Comparison of ENCODE assay signal across 26 cellular contexts in genomic region chr18:2258954-2259353, GRCh38.
A peak's percentile ranks its signal among the peaks of the same experiment; 100 is the strongest.
DNase-seq lines count a peak whose midpoint lies in the region; ATAC-seq, FAIRE-seq and TF ChIP-seq lines count a peak whose summit lies in the region.
"Had no signal": no experiment of that assay in that cellular context is flagged by ENCODE, and none has a peak within 500 bp of the region (broad histone marks: within the 10 kb centered on the region; RNA-seq: fewer than 3 reads in every experiment).

No MANE protein-coding gene starts in this region.

- TF ChIP-seq RAD21 in K562 (CRISPR knock-in tag; conservative IDR thresholded peaks at IDR 0.05 in 1 of 2, IDR thresholded peaks at IDR 0.05 in 1 of 2): no peak

- H3K4me1 ChIP-seq in HEK293 (ENCODE audit: control insufficient read depth, insufficient read depth, low read length) (no peaks in the 10 kb centered on the region; the same call in none of the 2 replicates), PC-3 (ENCODE audit: insufficient read depth, low read length) (peaks cover 37% of the 10 kb centered on the region), K562 (replicated peaks in 1 of 2; ENCODE audit: control insufficient read depth in 2 of 2, insufficient read depth in 2 of 2, low read length in 2 of 2) (no peaks in the 10 kb centered on the region; a peak in 1 of 5 replicates), HAP-1 (no peaks in the 10 kb centered on the region)
- no peaks in the 10 kb centered on the region for H3K4me1 ChIP-seq in effector memory CD4-positive, alpha-beta T cell (ENCODE audit: control insufficient read depth, insufficient read depth, low read length, poor library complexity, severe bottlenecking)
- H3K4me1 ChIP-seq: Caco-2 had no signal

- TF ChIP-seq POLR2A in K562 (conservative IDR thresholded peaks at IDR 0.05): no peak

- H3K27me3 ChIP-seq in PC-3 (ENCODE audit: low read length) (no peaks in the 10 kb centered on the region), K562 (ENCODE audit: control insufficient read depth in 2 of 2, insufficient read depth in 2 of 2, low read length in 2 of 2) (no peaks in the 10 kb centered on the region), HAP-1 (ENCODE audit: low read depth) (no peaks in the 10 kb centered on the region)
- no peaks in the 10 kb centered on the region for H3K27me3 ChIP-seq in effector memory CD4-positive, alpha-beta T cell (replicated peaks; ENCODE audit: control insufficient read depth, insufficient read depth, low read length, poor library complexity, severe bottlenecking)

- in situ Hi-C loops in K562 (cut with MboI): no loop called here
- in situ Hi-C loops in HAP-1 (cut with MboI; ENCODE audit: low sequenced_read_pairs): no loop called here

- DNase-seq in PC-3 (peak; percentile 89), K562 (ENCODE audit: extremely low read depth in 1 of 4, low spot score in 3 of 4) (no peak), GM10266 (ENCODE audit: extremely low spot score) (no peak), HAP-1 (ENCODE audit: low spot score in 2 of 2) (no peak)
- DNase-seq in effector memory CD4-positive, alpha-beta T cell: no peak
- DNase-seq: C1 segment of cervical spinal cord; Caco-2; CD4-positive, alpha-beta memory T cell; DMS 273 treated with DMSO at 0.1 percent for 48 hours; DMS79; GF-D8; KBM-7; MM.1S; NCI-H2029; NCI-H345; NCI-H510A treated with DMSO at 0.1 percent for 48 hours; NCI-H748 treated with DMSO at 0.1 percent for 48 hours; SHP77; SW 1271 had no signal

- TF ChIP-seq CTCF in 22Rv1 (IDR thresholded peaks at IDR 0.05) (no peak), HEK293 (tag by site-specific recombination; IDR thresholded peaks at IDR 0.05) (no peak), PC-3 (conservative IDR thresholded peaks at IDR 0.05; ENCODE audit: low read depth, low read length) (no peak), K562 (IDR thresholded peaks at IDR 0.05 in 2 of 3, conservative IDR thresholded peaks at IDR 0.05 in 1 of 3; ENCODE audit: insufficient read depth in 2 of 3, low read depth in 1 of 3, low read length in 3 of 3) (no peak), GM10266 (IDR thresholded peaks at IDR 0.05; ENCODE audit: control insufficient read depth, insufficient read depth, low read depth, missing control alignments) (no peak)

- no peaks in the 10 kb centered on the region for H3F3A ChIP-seq in PC-3 (ENCODE audit: low read length, unreplicated experiment)

- FAIRE-seq in K562 (lab: Jason Lieb, UNC): no peak
- FAIRE-seq: GM12892, H54, HTR-8/SVneo had no signal

- no peak overlapping the region for H3K9ac ChIP-seq in PC-3 (ENCODE audit: low read length)
- no peak overlapping the region for H3K9ac ChIP-seq in K562 (ENCODE audit: insufficient read depth in 1 of 2, low read depth in 2 of 2, low read length in 2 of 2)

- ATAC-seq in PC-3: peak; percentile 81
- ATAC-seq in K562: no peak
- ATAC-seq: Panc1 had no signal

- no peaks in the 10 kb centered on the region for H3K9me3 ChIP-seq in HEK293 (ENCODE audit: control insufficient read depth, insufficient read depth, low read depth, low read length)
- H3K9me3 ChIP-seq in PC-3 (ENCODE audit: low read length): no peaks in the 10 kb centered on the region
- H3K9me3 ChIP-seq in K562 (replicated peaks; ENCODE audit: control insufficient read depth, insufficient read depth, low read depth, low read length): no peaks in the 10 kb centered on the region
- H3K9me3 ChIP-seq in effector memory CD4-positive, alpha-beta T cell (ENCODE audit: control insufficient read depth, low read length): no peaks in the 10 kb centered on the region
- no peaks in the 10 kb centered on the region for H3K9me3 ChIP-seq in HAP-1

- intact Hi-C loops in PC-3 (cut with micrococcal nuclease) (loop anchor here (2.0 to 5.0 kb wide), 5 partner anchors 44 to 258 kb away; no protein-coding TSS in a partner anchor), K562 (cut with micrococcal nuclease) (no loop called here)

- H3K27ac ChIP-seq in 22Rv1 (peak overlapping the region; percentile 92), HEK293 (ENCODE audit: extremely low read depth, low read depth, low read length) (no peak overlapping the region), PC-3 (ENCODE audit: low read length) (peak overlapping the region; percentile 13), K562 (ENCODE audit: extremely low read depth, low read depth, low read length) (no peak overlapping the region)
- H3K27ac ChIP-seq in effector memory CD4-positive, alpha-beta T cell (ENCODE audit: insufficient read depth, low read length, poor library complexity, severe bottlenecking): no peak overlapping the region
- H3K27ac ChIP-seq: RWPE1 had no signal

- WGBS in K562 (ENCODE audit: insufficient coverage, low coverage, missing lambda C conversion rate): 44% methylated on average over 6 of the region's 6 CpGs

- H3K4me2 ChIP-seq in PC-3 (ENCODE audit: low read length) (peak overlapping the region; percentile 36), K562 (ENCODE audit: insufficient read depth, low read length) (no peak overlapping the region)

- BruUV-seq in PC-3 (replicated peaks; lab: Mats Ljungman, UMichigan): no TSS peak
- BruUV-seq in K562 (replicated peaks; lab: Mats Ljungman, UMichigan): no TSS peak

- no peaks in the 10 kb centered on the region for H3K36me3 ChIP-seq in HEK293 (ENCODE audit: control insufficient read depth in 2 of 2, insufficient read depth in 1 of 2, low read length in 2 of 2)
- H3K36me3 ChIP-seq in PC-3 (ENCODE audit: low read depth, low read length): no peaks in the 10 kb centered on the region
- H3K36me3 ChIP-seq in K562 (ENCODE audit: control insufficient read depth, insufficient read depth, low read length): no peaks in the 10 kb centered on the region
- H3K36me3 ChIP-seq in effector memory CD4-positive, alpha-beta T cell (ENCODE audit: control insufficient read depth, insufficient read depth, low read length): no peaks in the 10 kb centered on the region
- H3K36me3 ChIP-seq in HAP-1 (replicated peaks): no peaks in the 10 kb centered on the region

- no peaks in the 10 kb centered on the region for H3K9me1 ChIP-seq in K562 (ENCODE audit: control insufficient read depth, insufficient read depth, low read length)

- no peaks in the 10 kb centered on the region for H4K20me1 ChIP-seq in PC-3 (ENCODE audit: low read length)
- no peaks in the 10 kb centered on the region for H4K20me1 ChIP-seq in K562 (replicated peaks; ENCODE audit: control insufficient read depth, insufficient read depth, low read length)

- H3K79me2 ChIP-seq in PC-3 (ENCODE audit: low read length): no peaks in the 10 kb centered on the region
- no peaks in the 10 kb centered on the region for H3K79me2 ChIP-seq in K562 (ENCODE audit: control insufficient read depth, insufficient read depth, low read length)

- CTCF ChIA-PET in HEK293 (lab: Yijun Ruan, JAX) (interaction anchor here (0.6 to 1.3 kb wide), 4 partner anchors 22 to 591 kb away, joined by 3 read pairs; no protein-coding TSS in a partner anchor), PC-3 (lab: Charles Lee) (interaction anchor here (0.5 to 0.6 kb wide), 2 partner anchors 17 to 18 kb away, joined by 3 read pairs; no protein-coding TSS in a partner anchor), K562 (lab: Yijun Ruan, JAX; ENCODE audit: low intra/inter-chr PET ratio) (no interaction called here)

- H3K4me3 ChIP-seq in HEK293 (ENCODE audit: low read depth, low read length) (no peak overlapping the region), PC-3 (ENCODE audit: low read length) (peak overlapping the region; percentile 22; the same call in 1 of the 2 replicates), K562 (no peak overlapping the region), HAP-1 (no peak overlapping the region)
- no peak overlapping the region for H3K4me3 ChIP-seq in effector memory CD4-positive, alpha-beta T cell (ENCODE audit: insufficient read depth, low read depth, low read length, poor library complexity, severe bottlenecking)

- H3K9me2 ChIP-seq in PC-3 (replicated peaks; ENCODE audit: low read length): no peaks in the 10 kb centered on the region

- H2AFZ ChIP-seq in PC-3 (ENCODE audit: low read length): peak overlapping the region; percentile 33; the same call in 1 of the 2 replicates
- 0 out of 2 replicates have a peak overlapping the region, but pooled peaks have one; percentile 63 for H2AFZ ChIP-seq in K562 (ENCODE audit: low read depth, low read length)

- no peak for TF ChIP-seq EP300 in K562 (IDR thresholded peaks at IDR 0.05; ENCODE audit: low read length)

- POLR2A ChIA-PET in HEK293 (lab: Yijun Ruan, JAX) (no interaction called here), PC-3 (lab: Charles Lee; ENCODE audit: unreplicated experiment) (interaction anchor here (0.6 kb wide), 1 partner anchor 296 kb away, joined by 6 read pairs; no protein-coding TSS in a partner anchor), K562 (lab: Yijun Ruan, JAX) (interaction anchor here (1.0 to 1.4 kb wide), 2 partner anchors 14 to 23 kb away, joined by 3 to 4 read pairs; no protein-coding TSS in a partner anchor)

TF ChIP-seq in HEK293, 187 proteins besides CTCF, POLR2A, EP300 and RAD21 (continues in another document):
- no peak for TF ChIP-seq ATF2 (tag by site-specific recombination; IDR thresholded peaks at IDR 0.05; ENCODE audit: low read depth)
- 0 out of 2 replicates have a peak, but pooled peaks have one; percentile 32 for TF ChIP-seq FEZF1 (tag by site-specific recombination; IDR thresholded peaks at IDR 0.05)

TF ChIP-seq in K562, 482 proteins besides CTCF, POLR2A, EP300 and RAD21 (continues in another document):
- no peak for TF ChIP-seq PKNOX1 (IDR thresholded peaks at IDR 0.05)
- TF ChIP-seq COPS2 (conservative IDR thresholded peaks at IDR 0.05): no peak
- TF ChIP-seq SIX5 (IDR thresholded peaks at IDR 0.05; ENCODE audit: borderline replicate concordance in 1 of 2, insufficient read depth in 1 of 2, low read depth in 1 of 2, low read length in 2 of 2): no peak
- no peak for TF ChIP-seq ZSCAN29 (IDR thresholded peaks at IDR 0.05)

Comparison
In these comparisons a context has a peak if more than half of its experiments do, and no peak if none do; other contexts are left out.
1. H3K27ac ChIP-seq: peak in 22Rv1 (single experiment) and PC-3 (single experiment); none in HEK293 (single experiment), K562 (single experiment) and effector memory CD4-positive, alpha-beta T cell (single experiment).